In the genomic region with DNA sequence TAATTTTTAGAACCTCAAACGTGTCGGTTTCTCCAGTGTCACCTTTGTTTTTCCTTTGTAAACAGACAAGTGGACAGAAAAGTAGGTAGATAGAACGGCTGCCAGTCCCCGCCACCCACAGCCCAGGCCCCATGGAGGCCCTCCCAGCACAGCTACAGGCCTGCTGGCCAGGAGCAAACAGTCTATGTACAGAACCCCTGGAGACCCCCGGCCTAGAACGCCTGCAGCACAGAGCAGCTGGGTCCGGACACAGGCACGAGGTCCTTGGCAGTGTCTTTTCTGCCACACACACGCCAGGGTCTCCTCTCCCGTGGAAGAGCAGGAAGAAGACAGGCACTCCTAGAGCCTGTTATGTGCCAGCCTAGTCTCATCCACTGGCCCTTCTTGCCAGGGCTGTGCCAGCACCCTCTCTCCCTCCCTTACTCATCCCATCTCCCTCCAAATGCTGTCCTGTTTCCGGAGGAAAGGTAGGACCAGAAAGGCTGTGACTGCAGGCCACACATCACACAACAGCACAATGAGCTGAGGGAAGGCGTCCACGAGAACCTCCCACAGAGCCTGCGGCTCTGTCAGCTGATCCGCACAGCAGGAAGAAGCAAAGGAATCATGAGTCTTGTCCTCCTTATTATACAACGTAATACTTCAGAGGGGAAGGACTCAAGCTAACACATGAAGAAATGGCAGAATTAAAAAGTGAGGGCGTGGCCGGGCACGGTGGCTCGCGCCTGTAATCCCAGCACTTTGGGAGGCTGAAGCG, we compare ENCODE assay signal across 15 cellular contexts. TPM values are rescaled to one million over a fixed set of nuclear protein-coding genes. Genes with fewer than 3 reads are reported as not detected.
DNase-seq lines count a peak whose midpoint lies in the region; ATAC-seq, FAIRE-seq and TF ChIP-seq lines count a peak whose summit lies in the region.
"Had no signal": no experiment of that assay in that cellular context is flagged by ENCODE, and none has a peak within 500 bp of the region (broad histone marks: within the 10 kb centered on the region; RNA-seq: fewer than 3 reads in every experiment).

No MANE protein-coding gene starts in this region.

- H3K4me3 Mint-ChIP-seq in HFFc6 = no peak overlapping the region
- H3K4me3 Mint-ChIP-seq in chondrocyte (ENCODE audit: unreplicated experiment) = no peak overlapping the region
- peak overlapping the region; percentile 15 for H3K4me3 Mint-ChIP-seq in neural crest cell

- no peak for DNase-seq in GM12892 (ENCODE audit: insufficient read length)
- DNase-seq in HFFc6 = no peak
- no peak for DNase-seq in chondrocyte (ENCODE audit: low spot score)
- no peak for DNase-seq in neural crest cell (ENCODE audit: low read depth, low spot score)
- DNase-seq in RCC 7860 (ENCODE audit: low spot score) = no peak
- DNase-seq in HuH-7.5 (ENCODE audit: low spot score) = no peak
- DNase-seq: ACHN, DND-41, KBM-7, NCI-H1105 treated with DMSO at 0.1 percent for 48 hours, NCI-H1694, NCI-H2081 treated with DMSO at 0.1 percent for 48 hours, SHP77, SK-N-SH had no signal

- H3K36me3 Mint-ChIP-seq in HFFc6 (ENCODE audit: low read depth) = peaks cover 23% of the 10 kb centered on the region
- peaks cover 6% of the 10 kb centered on the region for H3K36me3 Mint-ChIP-seq in chondrocyte (ENCODE audit: low read depth)
- H3K36me3 Mint-ChIP-seq in neural crest cell (ENCODE audit: low read depth) = peaks cover 3% of the 10 kb centered on the region

- H3K27me3 Mint-ChIP-seq in HFFc6 (ENCODE audit: insufficient read depth) (peaks cover 2% of the 10 kb centered on the region; the same call in 1 of the 2 replicates), chondrocyte (ENCODE audit: low read depth) (no peaks in the 10 kb centered on the region), neural crest cell (ENCODE audit: low read depth) (no peaks in the 10 kb centered on the region)

- 0 out of 2 replicates have a peak, but pooled peaks have one; percentile 17 for TF ChIP-seq POLR2A in GM12892 (IDR thresholded peaks at IDR 0.05; ENCODE audit: low read depth, low read length)

- H3K4me1 Mint-ChIP-seq in HFFc6 (ENCODE audit: low read depth) (peaks cover 25% of the 10 kb centered on the region), chondrocyte (ENCODE audit: low read depth) (peaks cover 18% of the 10 kb centered on the region), neural crest cell (no peaks in the 10 kb centered on the region)

- TF ChIP-seq CTCF in HFFc6 (IDR thresholded peaks at IDR 0.05) (no peak), chondrocyte (IDR thresholded peaks at IDR 0.05) (no peak), neural crest cell (conservative IDR thresholded peaks at IDR 0.05) (no peak)

- H3K9me3 Mint-ChIP-seq in HFFc6 = no peaks in the 10 kb centered on the region
- no peaks in the 10 kb centered on the region for H3K9me3 Mint-ChIP-seq in chondrocyte (ENCODE audit: low read depth)
- H3K9me3 Mint-ChIP-seq in neural crest cell = no peaks in the 10 kb centered on the region

- ATAC-seq in HG02642 (IDR thresholded peaks at IDR 0.05; ENCODE audit: poor library complexity, unreplicated experiment) = no peak

- FAIRE-seq in GM12892 (lab: Jason Lieb, UNC) (no peak), RCC 7860 (lab: Jason Lieb, UNC) (no peak)

- peak overlapping the region; percentile 68 for H3K27ac Mint-ChIP-seq in HFFc6
- peak overlapping the region; percentile 17 for H3K27ac Mint-ChIP-seq in chondrocyte (ENCODE audit: unreplicated experiment)
- no peak overlapping the region for H3K27ac Mint-ChIP-seq in neural crest cell (ENCODE audit: unreplicated experiment)

RNA-seq across cellular contexts. Expression of a gene that starts 7.7 kb away (rescaled TPM):
- 40.0 TPM for polyA plus RNA-seq in GM12892 (2012; ENCODE audit: missing spikeins)
- total RNA-seq in HFFc6 (2021; fragmentation: NEBNext Ultra II Directional; extraction: Animal tissue kit (Norgen Biotek cat#: 25700)) = 10 to 100 TPM; 56.8 to 84.2 (median 76.1) TPM
- total RNA-seq in chondrocyte = 22.7 to 32.7 TPM (median 23.1 TPM) in 3 replicates
- 98.7 and 108 TPM in 2 replicates for total RNA-seq in neural crest cell

RNA-seq across cellular contexts. Expression of a gene that starts 22.9 kb away (rescaled TPM):
- 30.5 TPM for polyA plus RNA-seq in GM12892 (2012; ENCODE audit: missing spikeins)
- 10 to 100 TPM; 18.7 to 20.0 (median 19.5) TPM for total RNA-seq in HFFc6 (2021; fragmentation: NEBNext Ultra II Directional; extraction: Animal tissue kit (Norgen Biotek cat#: 25700))
- total RNA-seq in chondrocyte (13.8 to 25.2 TPM (median 16.3 TPM) in 3 replicates), neural crest cell (61.9 and 63.4 TPM in 2 replicates)

RNA-seq across cellular contexts. Expression of a gene that starts 41.5 kb away (rescaled TPM):
- 47.6 TPM for polyA plus RNA-seq in GM12892 (2012; ENCODE audit: missing spikeins)
- total RNA-seq in HFFc6 (2021; fragmentation: NEBNext Ultra II Directional; extraction: Animal tissue kit (Norgen Biotek cat#: 25700)) = 10 to 100 TPM; 43.5 to 58.3 (median 51.9) TPM
- total RNA-seq in chondrocyte (53.1 to 64.0 TPM (median 57.2 TPM) in 3 replicates), neural crest cell (112 TPM in 2 replicates)

RNA-seq across cellular contexts. Expression of a gene that starts 42.0 kb away (rescaled TPM):
- polyA plus RNA-seq in GM12892 (2012; ENCODE audit: missing spikeins) = 30.6 TPM
- 10 to 100 TPM; 40.6 to 47.9 (median 43.0) TPM for total RNA-seq in HFFc6 (2021; fragmentation: NEBNext Ultra II Directional; extraction: Animal tissue kit (Norgen Biotek cat#: 25700))
- total RNA-seq in chondrocyte (40.9 to 42.4 TPM (median 41.4 TPM) in 3 replicates), neural crest cell (59.1 and 60.9 TPM in 2 replicates)

RNA-seq across cellular contexts. Expression of a gene that starts 55.5 kb away (rescaled TPM):
- 16.8 TPM for polyA plus RNA-seq in GM12892 (2012; ENCODE audit: missing spikeins)
- 10 to 100 TPM; 14.0 to 21.6 (median 16.4) TPM for total RNA-seq in HFFc6 (2021; fragmentation: NEBNext Ultra II Directional; extraction: Animal tissue kit (Norgen Biotek cat#: 25700))
- total RNA-seq in chondrocyte (14.5 to 26.3 TPM (median 16.6 TPM) in 3 replicates), neural crest cell (17.7 and 22.2 TPM in 2 replicates)
